Comparison of ENCODE assay signal across 1 cellular context in genomic region chr17:80471922-80472321, GRCh38.
TF ChIP-seq lines count a peak whose summit lies in the region.

No MANE protein-coding gene starts in this region.

TF ChIP-seq in H1, 55 proteins besides CTCF, POLR2A, EP300 and RAD21:
- no peak for TF ChIP-seq JUN (IDR thresholded peaks at IDR 0.05; ENCODE audit: low read depth, low read length)
- TF ChIP-seq NANOG (IDR thresholded peaks at IDR 0.05; ENCODE audit: insufficient read depth, low read depth, low read length, poor library complexity, severe bottlenecking) = no peak
- TF ChIP-seq BCL11A (IDR thresholded peaks at IDR 0.05; ENCODE audit: low read depth in 2 of 2, low read length in 2 of 2) = no peak
- TF ChIP-seq ASH2L (IDR thresholded peaks at IDR 0.05; ENCODE audit: low read length) = no peak
- no peak for TF ChIP-seq CHD7 (IDR thresholded peaks at IDR 0.05; ENCODE audit: insufficient replicate concordance, low read length)
- no peak for TF ChIP-seq CBX8 (IDR thresholded peaks at IDR 0.05; ENCODE audit: borderline replicate concordance, low read depth, low read length)
- TF ChIP-seq SP4 (IDR thresholded peaks at IDR 0.05; ENCODE audit: low read length) = no peak
